In genomic region chr12:100827901-100828520, GRCh38 we compare ENCODE assay signal across 1 cellular context.
TF ChIP-seq lines count a peak whose summit lies in the region.

No MANE protein-coding gene starts in this region.

TF ChIP-seq in GM23338, 12 proteins besides CTCF, POLR2A, EP300 and RAD21 (continued from another document):
- TF ChIP-seq, protein P1, sequence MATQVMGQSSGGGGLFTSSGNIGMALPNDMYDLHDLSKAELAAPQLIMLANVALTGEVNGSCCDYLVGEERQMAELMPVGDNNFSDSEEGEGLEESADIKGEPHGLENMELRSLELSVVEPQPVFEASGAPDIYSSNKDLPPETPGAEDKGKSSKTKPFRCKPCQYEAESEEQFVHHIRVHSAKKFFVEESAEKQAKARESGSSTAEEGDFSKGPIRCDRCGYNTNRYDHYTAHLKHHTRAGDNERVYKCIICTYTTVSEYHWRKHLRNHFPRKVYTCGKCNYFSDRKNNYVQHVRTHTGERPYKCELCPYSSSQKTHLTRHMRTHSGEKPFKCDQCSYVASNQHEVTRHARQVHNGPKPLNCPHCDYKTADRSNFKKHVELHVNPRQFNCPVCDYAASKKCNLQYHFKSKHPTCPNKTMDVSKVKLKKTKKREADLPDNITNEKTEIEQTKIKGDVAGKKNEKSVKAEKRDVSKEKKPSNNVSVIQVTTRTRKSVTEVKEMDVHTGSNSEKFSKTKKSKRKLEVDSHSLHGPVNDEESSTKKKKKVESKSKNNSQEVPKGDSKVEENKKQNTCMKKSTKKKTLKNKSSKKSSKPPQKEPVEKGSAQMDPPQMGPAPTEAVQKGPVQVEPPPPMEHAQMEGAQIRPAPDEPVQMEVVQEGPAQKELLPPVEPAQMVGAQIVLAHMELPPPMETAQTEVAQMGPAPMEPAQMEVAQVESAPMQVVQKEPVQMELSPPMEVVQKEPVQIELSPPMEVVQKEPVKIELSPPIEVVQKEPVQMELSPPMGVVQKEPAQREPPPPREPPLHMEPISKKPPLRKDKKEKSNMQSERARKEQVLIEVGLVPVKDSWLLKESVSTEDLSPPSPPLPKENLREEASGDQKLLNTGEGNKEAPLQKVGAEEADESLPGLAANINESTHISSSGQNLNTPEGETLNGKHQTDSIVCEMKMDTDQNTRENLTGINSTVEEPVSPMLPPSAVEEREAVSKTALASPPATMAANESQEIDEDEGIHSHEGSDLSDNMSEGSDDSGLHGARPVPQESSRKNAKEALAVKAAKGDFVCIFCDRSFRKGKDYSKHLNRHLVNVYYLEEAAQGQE (IDR thresholded peaks at IDR 0.05; ENCODE audit: unreplicated experiment): no peak
- TF ChIP-seq ZNF331 (CRISPR knock-in tag; IDR thresholded peaks at IDR 0.05; ENCODE audit: low read depth) (no peak), EZH2phosphoT487 (IDR thresholded peaks at IDR 0.05; ENCODE audit: unreplicated experiment) (no peak), JUNB (IDR thresholded peaks at IDR 0.05; ENCODE audit: unreplicated experiment) (no peak), EZH2 (IDR thresholded peaks at IDR 0.05; ENCODE audit: low read depth, unreplicated experiment) (no peak), ETS1 (IDR thresholded peaks at IDR 0.05) (no peak), ZNF114 (CRISPR knock-in tag; IDR thresholded peaks at IDR 0.05) (no peak), POLR2AphosphoS5 (IDR thresholded peaks at IDR 0.05; ENCODE audit: low read depth) (no peak), NANOG (IDR thresholded peaks at IDR 0.05; ENCODE audit: borderline replicate concordance) (no peak), CREB1 (CRISPR knock-in tag; IDR thresholded peaks at IDR 0.05; ENCODE audit: low read depth) (no peak)
- TF ChIP-seq, protein P2, sequence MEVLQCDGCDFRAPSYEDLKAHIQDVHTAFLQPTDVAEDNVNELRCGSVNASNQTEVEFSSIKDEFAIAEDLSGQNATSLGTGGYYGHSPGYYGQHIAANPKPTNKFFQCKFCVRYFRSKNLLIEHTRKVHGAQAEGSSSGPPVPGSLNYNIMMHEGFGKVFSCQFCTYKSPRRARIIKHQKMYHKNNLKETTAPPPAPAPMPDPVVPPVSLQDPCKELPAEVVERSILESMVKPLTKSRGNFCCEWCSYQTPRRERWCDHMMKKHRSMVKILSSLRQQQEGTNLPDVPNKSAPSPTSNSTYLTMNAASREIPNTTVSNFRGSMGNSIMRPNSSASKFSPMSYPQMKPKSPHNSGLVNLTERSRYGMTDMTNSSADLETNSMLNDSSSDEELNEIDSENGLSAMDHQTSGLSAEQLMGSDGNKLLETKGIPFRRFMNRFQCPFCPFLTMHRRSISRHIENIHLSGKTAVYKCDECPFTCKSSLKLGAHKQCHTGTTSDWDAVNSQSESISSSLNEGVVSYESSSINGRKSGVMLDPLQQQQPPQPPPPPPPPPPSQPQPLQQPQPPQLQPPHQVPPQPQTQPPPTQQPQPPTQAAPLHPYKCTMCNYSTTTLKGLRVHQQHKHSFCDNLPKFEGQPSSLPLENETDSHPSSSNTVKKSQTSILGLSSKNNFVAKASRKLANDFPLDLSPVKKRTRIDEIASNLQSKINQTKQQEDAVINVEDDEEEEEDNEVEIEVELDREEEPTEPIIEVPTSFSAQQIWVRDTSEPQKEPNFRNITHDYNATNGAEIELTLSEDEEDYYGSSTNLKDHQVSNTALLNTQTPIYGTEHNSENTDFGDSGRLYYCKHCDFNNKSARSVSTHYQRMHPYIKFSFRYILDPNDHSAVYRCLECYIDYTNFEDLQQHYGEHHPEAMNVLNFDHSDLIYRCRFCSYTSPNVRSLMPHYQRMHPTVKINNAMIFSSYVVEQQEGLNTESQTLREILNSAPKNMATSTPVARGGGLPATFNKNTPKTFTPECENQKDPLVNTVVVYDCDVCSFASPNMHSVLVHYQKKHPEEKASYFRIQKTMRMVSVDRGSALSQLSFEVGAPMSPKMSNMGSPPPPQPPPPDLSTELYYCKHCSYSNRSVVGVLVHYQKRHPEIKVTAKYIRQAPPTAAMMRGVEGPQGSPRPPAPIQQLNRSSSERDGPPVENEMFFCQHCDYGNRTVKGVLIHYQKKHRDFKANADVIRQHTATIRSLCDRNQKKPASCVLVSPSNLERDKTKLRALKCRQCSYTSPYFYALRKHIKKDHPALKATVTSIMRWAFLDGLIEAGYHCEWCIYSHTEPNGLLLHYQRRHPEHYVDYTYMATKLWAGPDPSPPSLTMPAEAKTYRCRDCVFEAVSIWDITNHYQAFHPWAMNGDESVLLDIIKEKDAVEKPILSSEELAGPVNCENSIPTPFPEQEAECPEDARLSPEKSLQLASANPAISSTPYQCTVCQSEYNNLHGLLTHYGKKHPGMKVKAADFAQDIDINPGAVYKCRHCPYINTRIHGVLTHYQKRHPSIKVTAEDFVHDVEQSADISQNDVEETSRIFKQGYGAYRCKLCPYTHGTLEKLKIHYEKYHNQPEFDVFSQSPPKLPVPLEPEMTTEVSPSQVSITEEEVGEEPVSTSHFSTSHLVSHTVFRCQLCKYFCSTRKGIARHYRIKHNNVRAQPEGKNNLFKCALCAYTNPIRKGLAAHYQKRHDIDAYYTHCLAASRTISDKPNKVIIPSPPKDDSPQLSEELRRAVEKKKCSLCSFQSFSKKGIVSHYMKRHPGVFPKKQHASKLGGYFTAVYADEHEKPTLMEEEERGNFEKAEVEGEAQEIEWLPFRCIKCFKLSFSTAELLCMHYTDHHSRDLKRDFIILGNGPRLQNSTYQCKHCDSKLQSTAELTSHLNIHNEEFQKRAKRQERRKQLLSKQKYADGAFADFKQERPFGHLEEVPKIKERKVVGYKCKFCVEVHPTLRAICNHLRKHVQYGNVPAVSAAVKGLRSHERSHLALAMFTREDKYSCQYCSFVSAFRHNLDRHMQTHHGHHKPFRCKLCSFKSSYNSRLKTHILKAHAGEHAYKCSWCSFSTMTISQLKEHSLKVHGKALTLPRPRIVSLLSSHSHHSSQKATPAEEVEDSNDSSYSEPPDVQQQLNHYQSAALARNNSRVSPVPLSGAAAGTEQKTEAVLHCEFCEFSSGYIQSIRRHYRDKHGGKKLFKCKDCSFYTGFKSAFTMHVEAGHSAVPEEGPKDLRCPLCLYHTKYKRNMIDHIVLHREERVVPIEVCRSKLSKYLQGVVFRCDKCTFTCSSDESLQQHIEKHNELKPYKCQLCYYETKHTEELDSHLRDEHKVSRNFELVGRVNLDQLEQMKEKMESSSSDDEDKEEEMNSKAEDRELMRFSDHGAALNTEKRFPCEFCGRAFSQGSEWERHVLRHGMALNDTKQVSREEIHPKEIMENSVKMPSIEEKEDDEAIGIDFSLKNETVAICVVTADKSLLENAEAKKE (CRISPR knock-in tag; IDR thresholded peaks at IDR 0.05): no peak
